Comparison of ENCODE assay signal across 24 cellular contexts in genomic region chr4:139710073-139710472, GRCh38. TPM values are rescaled to one million over a fixed set of nuclear protein-coding genes. Genes with fewer than 3 reads are reported as not detected.
A peak's percentile ranks its signal among the peaks of the same experiment; 100 is the strongest.
DNase-seq lines count a peak whose midpoint lies in the region; TF ChIP-seq lines count a peak whose summit lies in the region.
"Had no signal": no experiment of that assay in that cellular context is flagged by ENCODE, and none has a peak within 500 bp of the region (broad histone marks: within the 10 kb centered on the region; RNA-seq: fewer than 3 reads in every experiment).

No MANE protein-coding gene starts in this region.

- H3K27me3 Mint-ChIP-seq in progenitor cell of endocrine pancreas: no peaks in the 10 kb centered on the region
- H3K27me3 Mint-ChIP-seq: CD4-positive, CD25-positive, alpha-beta regulatory T cell had no signal

- TF ChIP-seq CTCF in fibroblast of pulmonary artery (IDR thresholded peaks at IDR 0.05; ENCODE audit: low read length, missing control alignments): no peak
- TF ChIP-seq CTCF in progenitor cell of endocrine pancreas (IDR thresholded peaks at IDR 0.05; ENCODE audit: unreplicated experiment): no peak
- TF ChIP-seq CTCF in breast epithelium (IDR thresholded peaks at IDR 0.05): no peak

- peaks cover 50% of the 10 kb centered on the region for H3K36me3 Mint-ChIP-seq in progenitor cell of endocrine pancreas (ENCODE audit: insufficient read depth)

- H3K4me1 ChIP-seq in breast epithelium: no peaks in the 10 kb centered on the region
- H3K4me1 ChIP-seq: BLaER1 had no signal

- CTCF ChIA-PET in HEK293T (lab: Yijun Ruan, JAX): interaction anchor here (0.6 to 1.5 kb wide), 3 partner anchors 24 to 58 kb away, joined by 3 read pairs; no protein-coding TSS in a partner anchor

- no peaks in the 10 kb centered on the region for H3K9me3 ChIP-seq in breast epithelium
- H3K9me3 ChIP-seq: SK-N-SH had no signal

- TF ChIP-seq POLR2A in breast epithelium (IDR thresholded peaks at IDR 0.05): no peak

- DNase-seq in EH (ENCODE audit: low read depth): peak; percentile 46
- DNase-seq in amniotic epithelial cell (ENCODE audit: low read depth): peak; percentile 58
- DNase-seq in fibroblast of pulmonary artery (ENCODE audit: low read depth): peak; percentile 39
- no peak for DNase-seq in progenitor cell of endocrine pancreas (ENCODE audit: low spot score, unreplicated experiment)
- DNase-seq in breast epithelium (ENCODE audit: low spot score in 2 of 2): no peak
- DNase-seq in HEK293T (ENCODE audit: extremely low spot score): no peak
- DNase-seq in NCI-H1092 treated with DMSO at 0.1 percent for 48 hours (lab: John Stamatoyannopoulos, UW): no peak
- DNase-seq: CD4-positive, CD25-positive, alpha-beta regulatory T cell; DMS153; DND-41; H9; MM.1S; NCI-H1694; NCI-H2029 treated with DMSO at 0.1 percent for 48 hours; NCI-H446 treated with DMSO at 0.1 percent for 48 hours; NCI-H526; NCI-H82; NK-92 treated with Interleukin-12 subunit alpha and Interleukin-12 subunit beta, amount 100 ng/mL, for 24 hours; PC-3; SK-N-SH had no signal

- H3K4me3 Mint-ChIP-seq in progenitor cell of endocrine pancreas (ENCODE audit: low read depth): no peak overlapping the region
- H3K4me3 Mint-ChIP-seq: CD4-positive, CD25-positive, alpha-beta regulatory T cell; GM23338; H9; IgD-negative memory B cell had no signal

- H3K36me3 ChIP-seq in breast epithelium: no peaks in the 10 kb centered on the region

- POLR2A ChIA-PET in HEK293T (lab: Yijun Ruan, JAX): no interaction called here

- peak overlapping the region; percentile 26 for H3K27ac Mint-ChIP-seq in progenitor cell of endocrine pancreas
- H3K27ac Mint-ChIP-seq: GM23338, H9, IgD-negative memory B cell had no signal

- no peak overlapping the region for H3K27ac ChIP-seq in breast epithelium
- H3K27ac ChIP-seq: BLaER1, KMS-11 had no signal

- intact Hi-C loops in breast epithelium (cut with DNase I; ENCODE audit: low total_unique reads): no loop called here

- H3K4me3 ChIP-seq in fibroblast of pulmonary artery (replicated peaks; ENCODE audit: low read depth, low read length) (no peak overlapping the region), breast epithelium (no peak overlapping the region)
- H3K4me3 ChIP-seq: BLaER1, GM23338 had no signal

- peaks cover 30% of the 10 kb centered on the region for H3K4me1 Mint-ChIP-seq in progenitor cell of endocrine pancreas (ENCODE audit: low read depth)
- H3K4me1 Mint-ChIP-seq: CD4-positive, CD25-positive, alpha-beta regulatory T cell; GM23338; IgD-negative memory B cell had no signal

- H3K9me3 Mint-ChIP-seq in progenitor cell of endocrine pancreas (ENCODE audit: low read depth): peaks cover 10% of the 10 kb centered on the region

- H3K27me3 ChIP-seq in breast epithelium: no peaks in the 10 kb centered on the region
- H3K27me3 ChIP-seq: BLaER1 had no signal

TF ChIP-seq in HEK293T, 16 proteins besides CTCF, POLR2A, EP300 and RAD21:
- TF ChIP-seq LEF1 (IDR thresholded peaks at IDR 0.05; ENCODE audit: borderline replicate concordance): no peak
- TF ChIP-seq ARNT (IDR thresholded peaks at IDR 0.05): no peak
- TF ChIP-seq FOXK2 (IDR thresholded peaks at IDR 0.05): no peak
- no peak for TF ChIP-seq SUZ12 (IDR thresholded peaks at IDR 0.05)
- no peak for TF ChIP-seq FOXM1 (IDR thresholded peaks at IDR 0.05; ENCODE audit: borderline replicate concordance)
- no peak for TF ChIP-seq L3MBTL2 (conservative IDR thresholded peaks at IDR 0.05)

RNA-seq across cellular contexts. Expression of gene MGST2, which starts 44.5 kb away (rescaled TPM):
- 62.5 and 66.1 TPM in 2 replicates for total RNA-seq in progenitor cell of endocrine pancreas
- 10 to 100 TPM; 29.1 to 58.7 (median 50.5) TPM for total RNA-seq in breast epithelium

Comparison
In these comparisons a context has a peak if more than half of its experiments do, and no peak if none do; other contexts are left out.
1. DNase-seq: peak in EH (single experiment), amniotic epithelial cell (single experiment) and fibroblast of pulmonary artery (single experiment); none in progenitor cell of endocrine pancreas (single experiment), breast epithelium (0 of 2), HEK293T (single experiment) and NCI-H1092 treated with DMSO at 0.1 percent for 48 hours (single experiment).